1 cellular context compared by ENCODE assay signal in the genomic region with DNA sequence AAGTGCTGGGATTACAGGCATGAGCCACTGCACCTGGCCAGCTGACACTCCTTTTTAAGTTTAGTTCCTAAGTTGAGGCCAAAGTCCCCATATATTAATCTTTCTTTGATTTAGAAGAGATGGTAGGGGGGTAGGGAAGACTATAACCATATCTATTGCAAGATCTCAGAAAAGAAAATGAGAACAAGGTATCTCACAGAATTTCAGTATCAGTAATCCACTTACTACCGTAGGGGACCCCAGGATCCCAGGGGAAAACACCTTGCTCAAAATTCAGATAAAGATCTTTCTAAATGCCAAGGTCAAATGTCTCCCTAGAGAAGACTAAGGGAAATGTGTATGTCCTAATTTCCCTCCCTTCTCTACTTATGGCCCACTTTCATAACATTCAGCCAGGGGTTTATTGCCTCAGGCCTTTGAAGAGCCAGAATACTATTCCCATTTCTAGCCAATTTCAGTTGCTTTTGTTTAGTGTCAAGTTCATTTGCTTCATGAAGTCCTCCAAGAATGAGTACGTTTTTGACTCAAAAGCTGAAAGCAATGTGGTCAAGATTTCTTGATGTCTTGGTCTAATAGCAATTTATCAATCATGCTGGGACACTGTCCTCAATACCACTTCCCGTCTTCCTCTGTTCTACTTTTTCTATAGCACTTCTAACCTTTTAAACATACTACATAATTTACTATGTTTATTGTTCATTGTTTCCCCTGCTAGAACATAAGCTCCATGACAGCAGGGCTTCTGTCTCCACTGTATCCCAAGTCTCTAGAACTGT.
A peak's percentile ranks its signal among the peaks of the same experiment; 100 is the strongest.
TF ChIP-seq lines count a peak whose summit lies in the region.

No MANE protein-coding gene starts in this region.

TF ChIP-seq in GM12878, 131 proteins besides CTCF, POLR2A, EP300 and RAD21 (continued from another document and continues in another):
- TF ChIP-seq BCL3 (IDR thresholded peaks at IDR 0.05; ENCODE audit: borderline replicate concordance, insufficient read depth, low read depth, low read length, poor library complexity, severe bottlenecking) (peak; percentile 44), BCL11A (IDR thresholded peaks at IDR 0.05; ENCODE audit: low read depth, low read length) (peak; percentile 99), ZSCAN29 (IDR thresholded peaks at IDR 0.05) (no peak), ZNF207 (IDR thresholded peaks at IDR 0.05; ENCODE audit: borderline replicate concordance) (no peak), MTA2 (IDR thresholded peaks at IDR 0.05; ENCODE audit: low read depth) (peak; percentile 91), MEF2B (IDR thresholded peaks at IDR 0.05; ENCODE audit: partially characterized antibody, poor library complexity, severe bottlenecking) (peak; percentile 84), WRNIP1 (IDR thresholded peaks at IDR 0.05; ENCODE audit: borderline replicate concordance, low read depth, low read length) (no peak), SMAD5 (IDR thresholded peaks at IDR 0.05; ENCODE audit: low read depth) (no peak), HDAC2 (IDR thresholded peaks at IDR 0.05) (no peak), RAD51 (IDR thresholded peaks at IDR 0.05) (no peak), PBX3 (IDR thresholded peaks at IDR 0.05; ENCODE audit: insufficient replicate concordance, low read depth, low read length) (peak; percentile 87), NFXL1 (IDR thresholded peaks at IDR 0.05; ENCODE audit: borderline replicate concordance) (no peak), EZH2 (IDR thresholded peaks at IDR 0.05; ENCODE audit: borderline replicate concordance, control insufficient read depth, low read depth, low read length) (no peak), PKNOX1 (IDR thresholded peaks at IDR 0.05) (peak; percentile 78), MEF2A (IDR thresholded peaks at IDR 0.05; ENCODE audit: insufficient read depth, low read depth, low read length) (peak; percentile 72; the same call in 1 of the 2 replicates), NR2C1 (IDR thresholded peaks at IDR 0.05) (no peak), BMI1 (IDR thresholded peaks at IDR 0.05; ENCODE audit: borderline replicate concordance) (peak; percentile 71), IKZF2 (IDR thresholded peaks at IDR 0.05) (peak; percentile 94 to 96), RB1 (IDR thresholded peaks at IDR 0.05; ENCODE audit: borderline replicate concordance) (no peak), POLR2AphosphoS2 (IDR thresholded peaks at IDR 0.05; ENCODE audit: low read depth, low read length) (no peak), ETV6 (conservative IDR thresholded peaks at IDR 0.05 in 1 of 2, IDR thresholded peaks at IDR 0.05 in 1 of 2; ENCODE audit: borderline replicate concordance in 1 of 2, low read depth in 1 of 2) (peak in 1 of 2 experiments; percentile 88; a peak in 2 of 4 replicates), SUZ12 (IDR thresholded peaks at IDR 0.05; ENCODE audit: unreplicated experiment) (no peak), JUNB (IDR thresholded peaks at IDR 0.05) (peak; percentile 99), SIN3A (IDR thresholded peaks at IDR 0.05; ENCODE audit: low read depth, low read length) (no peak), TBL1XR1 (IDR thresholded peaks at IDR 0.05; ENCODE audit: low read depth, low read length) (no peak; the same call in 1 of the 2 replicates), HDGF (IDR thresholded peaks at IDR 0.05) (no peak), TCF7 (IDR thresholded peaks at IDR 0.05; ENCODE audit: borderline replicate concordance) (peak; percentile 90), IKZF1 (conservative IDR thresholded peaks at IDR 0.05) (peak; percentile 86), CREM (IDR thresholded peaks at IDR 0.05; ENCODE audit: low read depth) (peak; percentile 88; the same call in 1 of the 2 replicates), JUND (IDR thresholded peaks at IDR 0.05; ENCODE audit: low read depth, low read length) (peak; percentile 57; the same call in 1 of the 2 replicates), HDAC6 (IDR thresholded peaks at IDR 0.05; ENCODE audit: unreplicated experiment) (no peak), SKIL (IDR thresholded peaks at IDR 0.05; ENCODE audit: low read depth, poor library complexity, severe bottlenecking) (peak; percentile 62)
- TF ChIP-seq, protein P1, sequence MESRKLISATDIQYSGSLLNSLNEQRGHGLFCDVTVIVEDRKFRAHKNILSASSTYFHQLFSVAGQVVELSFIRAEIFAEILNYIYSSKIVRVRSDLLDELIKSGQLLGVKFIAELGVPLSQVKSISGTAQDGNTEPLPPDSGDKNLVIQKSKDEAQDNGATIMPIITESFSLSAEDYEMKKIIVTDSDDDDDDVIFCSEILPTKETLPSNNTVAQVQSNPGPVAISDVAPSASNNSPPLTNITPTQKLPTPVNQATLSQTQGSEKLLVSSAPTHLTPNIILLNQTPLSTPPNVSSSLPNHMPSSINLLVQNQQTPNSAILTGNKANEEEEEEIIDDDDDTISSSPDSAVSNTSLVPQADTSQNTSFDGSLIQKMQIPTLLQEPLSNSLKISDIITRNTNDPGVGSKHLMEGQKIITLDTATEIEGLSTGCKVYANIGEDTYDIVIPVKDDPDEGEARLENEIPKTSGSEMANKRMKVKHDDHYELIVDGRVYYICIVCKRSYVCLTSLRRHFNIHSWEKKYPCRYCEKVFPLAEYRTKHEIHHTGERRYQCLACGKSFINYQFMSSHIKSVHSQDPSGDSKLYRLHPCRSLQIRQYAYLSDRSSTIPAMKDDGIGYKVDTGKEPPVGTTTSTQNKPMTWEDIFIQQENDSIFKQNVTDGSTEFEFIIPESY (IDR thresholded peaks at IDR 0.05): no peak
- TF ChIP-seq, protein P2, sequence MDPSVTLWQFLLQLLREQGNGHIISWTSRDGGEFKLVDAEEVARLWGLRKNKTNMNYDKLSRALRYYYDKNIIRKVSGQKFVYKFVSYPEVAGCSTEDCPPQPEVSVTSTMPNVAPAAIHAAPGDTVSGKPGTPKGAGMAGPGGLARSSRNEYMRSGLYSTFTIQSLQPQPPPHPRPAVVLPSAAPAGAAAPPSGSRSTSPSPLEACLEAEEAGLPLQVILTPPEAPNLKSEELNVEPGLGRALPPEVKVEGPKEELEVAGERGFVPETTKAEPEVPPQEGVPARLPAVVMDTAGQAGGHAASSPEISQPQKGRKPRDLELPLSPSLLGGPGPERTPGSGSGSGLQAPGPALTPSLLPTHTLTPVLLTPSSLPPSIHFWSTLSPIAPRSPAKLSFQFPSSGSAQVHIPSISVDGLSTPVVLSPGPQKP (IDR thresholded peaks at IDR 0.05; ENCODE audit: low read depth, low read length): no peak
- TF ChIP-seq, protein P3, sequence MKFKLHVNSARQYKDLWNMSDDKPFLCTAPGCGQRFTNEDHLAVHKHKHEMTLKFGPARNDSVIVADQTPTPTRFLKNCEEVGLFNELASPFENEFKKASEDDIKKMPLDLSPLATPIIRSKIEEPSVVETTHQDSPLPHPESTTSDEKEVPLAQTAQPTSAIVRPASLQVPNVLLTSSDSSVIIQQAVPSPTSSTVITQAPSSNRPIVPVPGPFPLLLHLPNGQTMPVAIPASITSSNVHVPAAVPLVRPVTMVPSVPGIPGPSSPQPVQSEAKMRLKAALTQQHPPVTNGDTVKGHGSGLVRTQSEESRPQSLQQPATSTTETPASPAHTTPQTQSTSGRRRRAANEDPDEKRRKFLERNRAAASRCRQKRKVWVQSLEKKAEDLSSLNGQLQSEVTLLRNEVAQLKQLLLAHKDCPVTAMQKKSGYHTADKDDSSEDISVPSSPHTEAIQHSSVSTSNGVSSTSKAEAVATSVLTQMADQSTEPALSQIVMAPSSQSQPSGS (IDR thresholded peaks at IDR 0.05; ENCODE audit: low read length): peak; percentile 87
- TF ChIP-seq, protein P4, sequence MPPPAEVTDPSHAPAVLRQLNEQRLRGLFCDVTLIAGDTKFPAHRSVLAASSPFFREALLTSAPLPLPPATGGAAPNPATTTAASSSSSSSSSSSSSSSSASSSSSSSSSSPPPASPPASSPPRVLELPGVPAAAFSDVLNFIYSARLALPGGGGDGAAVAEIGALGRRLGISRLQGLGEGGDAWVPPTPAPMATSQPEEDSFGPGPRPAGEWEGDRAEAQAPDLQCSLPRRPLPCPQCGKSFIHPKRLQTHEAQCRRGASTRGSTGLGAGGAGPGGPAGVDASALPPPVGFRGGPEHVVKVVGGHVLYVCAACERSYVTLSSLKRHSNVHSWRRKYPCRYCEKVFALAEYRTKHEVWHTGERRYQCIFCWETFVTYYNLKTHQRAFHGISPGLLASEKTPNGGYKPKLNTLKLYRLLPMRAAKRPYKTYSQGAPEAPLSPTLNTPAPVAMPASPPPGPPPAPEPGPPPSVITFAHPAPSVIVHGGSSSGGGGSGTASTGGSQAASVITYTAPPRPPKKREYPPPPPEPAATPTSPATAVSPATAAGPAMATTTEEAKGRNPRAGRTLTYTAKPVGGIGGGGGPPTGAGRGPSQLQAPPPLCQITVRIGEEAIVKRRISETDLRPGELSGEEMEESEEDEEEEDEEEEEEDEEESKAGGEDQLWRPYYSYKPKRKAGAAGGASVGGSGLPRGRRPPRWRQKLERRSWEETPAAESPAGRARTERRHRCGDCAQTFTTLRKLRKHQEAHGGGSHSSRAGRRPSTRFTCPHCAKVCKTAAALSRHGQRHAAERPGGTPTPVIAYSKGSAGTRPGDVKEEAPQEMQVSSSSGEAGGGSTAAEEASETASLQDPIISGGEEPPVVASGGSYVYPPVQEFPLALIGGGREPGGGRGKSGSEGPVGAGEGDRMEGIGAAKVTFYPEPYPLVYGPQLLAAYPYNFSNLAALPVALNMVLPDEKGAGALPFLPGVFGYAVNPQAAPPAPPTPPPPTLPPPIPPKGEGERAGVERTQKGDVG (CRISPR knock-in tag; IDR thresholded peaks at IDR 0.05): no peak
- TF ChIP-seq, protein P5, sequence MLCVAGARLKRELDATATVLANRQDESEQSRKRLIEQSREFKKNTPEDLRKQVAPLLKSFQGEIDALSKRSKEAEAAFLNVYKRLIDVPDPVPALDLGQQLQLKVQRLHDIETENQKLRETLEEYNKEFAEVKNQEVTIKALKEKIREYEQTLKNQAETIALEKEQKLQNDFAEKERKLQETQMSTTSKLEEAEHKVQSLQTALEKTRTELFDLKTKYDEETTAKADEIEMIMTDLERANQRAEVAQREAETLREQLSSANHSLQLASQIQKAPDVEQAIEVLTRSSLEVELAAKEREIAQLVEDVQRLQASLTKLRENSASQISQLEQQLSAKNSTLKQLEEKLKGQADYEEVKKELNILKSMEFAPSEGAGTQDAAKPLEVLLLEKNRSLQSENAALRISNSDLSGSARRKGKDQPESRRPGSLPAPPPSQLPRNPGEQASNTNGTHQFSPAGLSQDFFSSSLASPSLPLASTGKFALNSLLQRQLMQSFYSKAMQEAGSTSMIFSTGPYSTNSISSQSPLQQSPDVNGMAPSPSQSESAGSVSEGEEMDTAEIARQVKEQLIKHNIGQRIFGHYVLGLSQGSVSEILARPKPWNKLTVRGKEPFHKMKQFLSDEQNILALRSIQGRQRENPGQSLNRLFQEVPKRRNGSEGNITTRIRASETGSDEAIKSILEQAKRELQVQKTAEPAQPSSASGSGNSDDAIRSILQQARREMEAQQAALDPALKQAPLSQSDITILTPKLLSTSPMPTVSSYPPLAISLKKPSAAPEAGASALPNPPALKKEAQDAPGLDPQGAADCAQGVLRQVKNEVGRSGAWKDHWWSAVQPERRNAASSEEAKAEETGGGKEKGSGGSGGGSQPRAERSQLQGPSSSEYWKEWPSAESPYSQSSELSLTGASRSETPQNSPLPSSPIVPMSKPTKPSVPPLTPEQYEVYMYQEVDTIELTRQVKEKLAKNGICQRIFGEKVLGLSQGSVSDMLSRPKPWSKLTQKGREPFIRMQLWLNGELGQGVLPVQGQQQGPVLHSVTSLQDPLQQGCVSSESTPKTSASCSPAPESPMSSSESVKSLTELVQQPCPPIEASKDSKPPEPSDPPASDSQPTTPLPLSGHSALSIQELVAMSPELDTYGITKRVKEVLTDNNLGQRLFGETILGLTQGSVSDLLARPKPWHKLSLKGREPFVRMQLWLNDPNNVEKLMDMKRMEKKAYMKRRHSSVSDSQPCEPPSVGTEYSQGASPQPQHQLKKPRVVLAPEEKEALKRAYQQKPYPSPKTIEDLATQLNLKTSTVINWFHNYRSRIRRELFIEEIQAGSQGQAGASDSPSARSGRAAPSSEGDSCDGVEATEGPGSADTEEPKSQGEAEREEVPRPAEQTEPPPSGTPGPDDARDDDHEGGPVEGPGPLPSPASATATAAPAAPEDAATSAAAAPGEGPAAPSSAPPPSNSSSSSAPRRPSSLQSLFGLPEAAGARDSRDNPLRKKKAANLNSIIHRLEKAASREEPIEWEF (IDR thresholded peaks at IDR 0.05; ENCODE audit: insufficient replicate concordance, low read depth, low read length): no peak
